Comparison of ENCODE assay signal across 8 cellular contexts in the genomic region with DNA sequence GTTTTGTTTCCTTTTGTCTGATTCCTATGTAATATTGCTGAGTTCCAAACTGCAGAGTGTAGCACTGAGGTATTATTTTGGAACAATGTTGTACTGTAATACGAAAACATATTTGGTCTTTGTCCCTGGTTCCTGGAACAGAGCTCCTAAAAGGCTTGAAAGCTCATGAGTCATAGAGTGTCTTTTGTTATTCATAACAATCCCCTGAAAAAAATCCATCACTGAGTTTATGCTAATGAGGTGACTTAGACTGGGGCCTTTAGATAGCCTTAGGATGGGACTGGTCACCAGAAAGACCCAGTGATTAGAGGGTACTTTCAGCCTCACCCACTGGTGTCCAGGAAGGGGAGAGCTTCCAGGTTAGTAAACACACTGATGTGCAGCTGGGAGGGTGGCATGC.
DNase-seq lines count a peak whose midpoint lies in the region; ATAC-seq lines count a peak whose summit lies in the region.

No MANE protein-coding gene starts in this region.

- intact Hi-C loops in Right ventricle myocardium inferior (cut with DNase I): no loop called here

- ATAC-seq in GM18873 (IDR thresholded peaks at IDR 0.05; ENCODE audit: low FRiP score, unreplicated experiment) (peak; percentile 80), HG02571 (IDR thresholded peaks at IDR 0.05; ENCODE audit: unreplicated experiment) (peak; percentile 77), Right ventricle myocardium inferior (no peak)

- DNase-seq in NCI-H146 (lab: John Stamatoyannopoulos, UW): peak; percentile 38
- DNase-seq in iris pigment epithelial cell (ENCODE audit: low read depth): peak; percentile 35
- DNase-seq in Right ventricle myocardium inferior (ENCODE audit: missing footprints): no peak
- no peak for DNase-seq in NOMO-1 treated with dmso at 0.1 percent for 144 hours (lab: John Stamatoyannopoulos, UW; ENCODE audit: unreplicated experiment)
- no peak for DNase-seq in middle frontal gyrus (ENCODE audit: extremely low spot score, low spot score)
- DNase-seq in T-helper 9 cell: no peak

Comparison
In these comparisons a context has a peak if more than half of its experiments do, and no peak if none do; other contexts are left out.
1. DNase-seq: peak in NCI-H146 (single experiment) and iris pigment epithelial cell (single experiment); none in Right ventricle myocardium inferior (single experiment), NOMO-1 treated with dmso at 0.1 percent for 144 hours (single experiment), middle frontal gyrus (single experiment) and T-helper 9 cell (single experiment).